ENCODE assay signal across 1 cellular context in the genomic region with DNA sequence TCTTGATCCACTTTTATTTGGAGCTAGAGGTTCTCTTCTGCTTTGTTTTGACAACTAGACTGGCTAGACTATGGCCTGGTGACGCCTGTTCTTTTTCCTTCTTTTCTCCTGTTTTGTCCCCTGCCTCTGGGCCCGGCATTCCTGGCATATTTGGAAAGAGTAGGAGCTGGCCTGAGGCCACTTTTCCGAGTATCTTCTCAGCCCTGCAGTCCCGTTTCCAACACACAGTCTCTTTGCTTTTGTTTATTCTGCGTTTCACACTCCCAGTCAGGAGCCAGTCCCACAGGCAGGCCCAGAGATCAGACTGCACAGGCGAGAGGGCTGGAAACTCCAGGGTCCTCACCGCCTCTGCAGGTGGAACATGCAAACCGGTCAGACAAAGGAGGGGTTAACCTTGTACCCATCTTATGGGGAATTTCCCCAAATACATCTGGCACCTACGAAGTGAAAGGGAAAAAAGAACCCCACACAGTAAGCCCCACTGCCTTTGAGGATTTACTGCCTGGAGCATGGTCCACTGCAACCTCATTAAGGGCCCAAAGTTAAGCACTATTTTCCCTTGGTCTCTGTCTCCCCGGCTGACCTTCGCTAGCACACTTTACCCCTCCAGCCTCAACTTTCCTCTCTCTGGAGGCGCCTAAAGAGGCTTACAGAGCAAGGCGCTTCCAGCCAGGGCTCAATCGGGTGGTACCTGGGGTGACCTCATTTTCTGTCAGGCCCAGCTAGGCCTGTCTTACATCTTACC.
TF ChIP-seq lines count a peak whose summit lies in the region.

No MANE protein-coding gene starts in this region.

TF ChIP-seq in GM12878, 131 proteins besides CTCF, POLR2A, EP300 and RAD21 (continued from another document and continues in another):
- TF ChIP-seq CREB1 (IDR thresholded peaks at IDR 0.05; ENCODE audit: low read depth) (no peak), TBL1XR1 (IDR thresholded peaks at IDR 0.05; ENCODE audit: low read depth, low read length) (no peak), TCF3 (IDR thresholded peaks at IDR 0.05; ENCODE audit: borderline replicate concordance, insufficient read depth, low read depth, low read length) (peak; percentile 68; the same call in 1 of the 2 replicates), LARP7 (IDR thresholded peaks at IDR 0.05) (peak; percentile 41; the same call in 1 of the 2 replicates), IKZF1 (conservative IDR thresholded peaks at IDR 0.05) (peak; percentile 85), CBX3 (IDR thresholded peaks at IDR 0.05; ENCODE audit: borderline replicate concordance, low read depth) (no peak), PAX8 (IDR thresholded peaks at IDR 0.05) (no peak), CEBPB (IDR thresholded peaks at IDR 0.05; ENCODE audit: borderline replicate concordance in 1 of 2, low read depth in 2 of 2, low read length in 2 of 2) (no peak), NR2C2 (IDR thresholded peaks at IDR 0.05; ENCODE audit: borderline replicate concordance, control insufficient read depth, insufficient read length, low read depth) (no peak), TCF7 (IDR thresholded peaks at IDR 0.05; ENCODE audit: borderline replicate concordance) (no peak), MTA2 (IDR thresholded peaks at IDR 0.05; ENCODE audit: low read depth) (peak; percentile 71), FOXM1 (IDR thresholded peaks at IDR 0.05; ENCODE audit: low read depth, low read length) (no peak), ZNF384 (IDR thresholded peaks at IDR 0.05; ENCODE audit: borderline replicate concordance, low read depth, low read length) (no peak), POU2F2 (IDR thresholded peaks at IDR 0.05; ENCODE audit: borderline replicate concordance, low read depth, low read length) (peak; percentile 59; the same call in 2 of the 3 replicates), ZBED1 (IDR thresholded peaks at IDR 0.05; ENCODE audit: borderline replicate concordance) (no peak), GABPA (IDR thresholded peaks at IDR 0.05; ENCODE audit: low read depth) (no peak), NFXL1 (IDR thresholded peaks at IDR 0.05; ENCODE audit: borderline replicate concordance) (no peak), SMAD1 (IDR thresholded peaks at IDR 0.05; ENCODE audit: low read depth, partially characterized antibody) (no peak), CHD1 (IDR thresholded peaks at IDR 0.05; ENCODE audit: low read depth, low read length) (no peak), ATF7 (IDR thresholded peaks at IDR 0.05; ENCODE audit: low read depth) (no peak; the same call in 1 of the 2 replicates), MYB (IDR thresholded peaks at IDR 0.05; ENCODE audit: borderline replicate concordance, low read depth, low read length) (no peak), TAF1 (IDR thresholded peaks at IDR 0.05; ENCODE audit: borderline replicate concordance, low read depth, low read length) (peak; percentile 58; the same call in 1 of the 2 replicates), IKZF2 (IDR thresholded peaks at IDR 0.05) (peak; percentile 80 to 85), SUPT20H (IDR thresholded peaks at IDR 0.05; ENCODE audit: borderline replicate concordance, control insufficient read depth, low read depth, low read length) (no peak)
- TF ChIP-seq, protein P1, sequence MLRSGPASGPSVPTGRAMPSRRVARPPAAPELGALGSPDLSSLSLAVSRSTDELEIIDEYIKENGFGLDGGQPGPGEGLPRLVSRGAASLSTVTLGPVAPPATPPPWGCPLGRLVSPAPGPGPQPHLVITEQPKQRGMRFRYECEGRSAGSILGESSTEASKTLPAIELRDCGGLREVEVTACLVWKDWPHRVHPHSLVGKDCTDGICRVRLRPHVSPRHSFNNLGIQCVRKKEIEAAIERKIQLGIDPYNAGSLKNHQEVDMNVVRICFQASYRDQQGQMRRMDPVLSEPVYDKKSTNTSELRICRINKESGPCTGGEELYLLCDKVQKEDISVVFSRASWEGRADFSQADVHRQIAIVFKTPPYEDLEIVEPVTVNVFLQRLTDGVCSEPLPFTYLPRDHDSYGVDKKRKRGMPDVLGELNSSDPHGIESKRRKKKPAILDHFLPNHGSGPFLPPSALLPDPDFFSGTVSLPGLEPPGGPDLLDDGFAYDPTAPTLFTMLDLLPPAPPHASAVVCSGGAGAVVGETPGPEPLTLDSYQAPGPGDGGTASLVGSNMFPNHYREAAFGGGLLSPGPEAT (IDR thresholded peaks at IDR 0.05; ENCODE audit: low read depth): peak; percentile 65
- TF ChIP-seq, protein P2, sequence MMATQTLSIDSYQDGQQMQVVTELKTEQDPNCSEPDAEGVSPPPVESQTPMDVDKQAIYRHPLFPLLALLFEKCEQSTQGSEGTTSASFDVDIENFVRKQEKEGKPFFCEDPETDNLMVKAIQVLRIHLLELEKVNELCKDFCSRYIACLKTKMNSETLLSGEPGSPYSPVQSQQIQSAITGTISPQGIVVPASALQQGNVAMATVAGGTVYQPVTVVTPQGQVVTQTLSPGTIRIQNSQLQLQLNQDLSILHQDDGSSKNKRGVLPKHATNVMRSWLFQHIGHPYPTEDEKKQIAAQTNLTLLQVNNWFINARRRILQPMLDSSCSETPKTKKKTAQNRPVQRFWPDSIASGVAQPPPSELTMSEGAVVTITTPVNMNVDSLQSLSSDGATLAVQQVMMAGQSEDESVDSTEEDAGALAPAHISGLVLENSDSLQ (IDR thresholded peaks at IDR 0.05): no peak
- TF ChIP-seq, protein P3, sequence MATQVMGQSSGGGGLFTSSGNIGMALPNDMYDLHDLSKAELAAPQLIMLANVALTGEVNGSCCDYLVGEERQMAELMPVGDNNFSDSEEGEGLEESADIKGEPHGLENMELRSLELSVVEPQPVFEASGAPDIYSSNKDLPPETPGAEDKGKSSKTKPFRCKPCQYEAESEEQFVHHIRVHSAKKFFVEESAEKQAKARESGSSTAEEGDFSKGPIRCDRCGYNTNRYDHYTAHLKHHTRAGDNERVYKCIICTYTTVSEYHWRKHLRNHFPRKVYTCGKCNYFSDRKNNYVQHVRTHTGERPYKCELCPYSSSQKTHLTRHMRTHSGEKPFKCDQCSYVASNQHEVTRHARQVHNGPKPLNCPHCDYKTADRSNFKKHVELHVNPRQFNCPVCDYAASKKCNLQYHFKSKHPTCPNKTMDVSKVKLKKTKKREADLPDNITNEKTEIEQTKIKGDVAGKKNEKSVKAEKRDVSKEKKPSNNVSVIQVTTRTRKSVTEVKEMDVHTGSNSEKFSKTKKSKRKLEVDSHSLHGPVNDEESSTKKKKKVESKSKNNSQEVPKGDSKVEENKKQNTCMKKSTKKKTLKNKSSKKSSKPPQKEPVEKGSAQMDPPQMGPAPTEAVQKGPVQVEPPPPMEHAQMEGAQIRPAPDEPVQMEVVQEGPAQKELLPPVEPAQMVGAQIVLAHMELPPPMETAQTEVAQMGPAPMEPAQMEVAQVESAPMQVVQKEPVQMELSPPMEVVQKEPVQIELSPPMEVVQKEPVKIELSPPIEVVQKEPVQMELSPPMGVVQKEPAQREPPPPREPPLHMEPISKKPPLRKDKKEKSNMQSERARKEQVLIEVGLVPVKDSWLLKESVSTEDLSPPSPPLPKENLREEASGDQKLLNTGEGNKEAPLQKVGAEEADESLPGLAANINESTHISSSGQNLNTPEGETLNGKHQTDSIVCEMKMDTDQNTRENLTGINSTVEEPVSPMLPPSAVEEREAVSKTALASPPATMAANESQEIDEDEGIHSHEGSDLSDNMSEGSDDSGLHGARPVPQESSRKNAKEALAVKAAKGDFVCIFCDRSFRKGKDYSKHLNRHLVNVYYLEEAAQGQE (IDR thresholded peaks at IDR 0.05; ENCODE audit: low read depth, low read length): no peak
- TF ChIP-seq, protein P4, sequence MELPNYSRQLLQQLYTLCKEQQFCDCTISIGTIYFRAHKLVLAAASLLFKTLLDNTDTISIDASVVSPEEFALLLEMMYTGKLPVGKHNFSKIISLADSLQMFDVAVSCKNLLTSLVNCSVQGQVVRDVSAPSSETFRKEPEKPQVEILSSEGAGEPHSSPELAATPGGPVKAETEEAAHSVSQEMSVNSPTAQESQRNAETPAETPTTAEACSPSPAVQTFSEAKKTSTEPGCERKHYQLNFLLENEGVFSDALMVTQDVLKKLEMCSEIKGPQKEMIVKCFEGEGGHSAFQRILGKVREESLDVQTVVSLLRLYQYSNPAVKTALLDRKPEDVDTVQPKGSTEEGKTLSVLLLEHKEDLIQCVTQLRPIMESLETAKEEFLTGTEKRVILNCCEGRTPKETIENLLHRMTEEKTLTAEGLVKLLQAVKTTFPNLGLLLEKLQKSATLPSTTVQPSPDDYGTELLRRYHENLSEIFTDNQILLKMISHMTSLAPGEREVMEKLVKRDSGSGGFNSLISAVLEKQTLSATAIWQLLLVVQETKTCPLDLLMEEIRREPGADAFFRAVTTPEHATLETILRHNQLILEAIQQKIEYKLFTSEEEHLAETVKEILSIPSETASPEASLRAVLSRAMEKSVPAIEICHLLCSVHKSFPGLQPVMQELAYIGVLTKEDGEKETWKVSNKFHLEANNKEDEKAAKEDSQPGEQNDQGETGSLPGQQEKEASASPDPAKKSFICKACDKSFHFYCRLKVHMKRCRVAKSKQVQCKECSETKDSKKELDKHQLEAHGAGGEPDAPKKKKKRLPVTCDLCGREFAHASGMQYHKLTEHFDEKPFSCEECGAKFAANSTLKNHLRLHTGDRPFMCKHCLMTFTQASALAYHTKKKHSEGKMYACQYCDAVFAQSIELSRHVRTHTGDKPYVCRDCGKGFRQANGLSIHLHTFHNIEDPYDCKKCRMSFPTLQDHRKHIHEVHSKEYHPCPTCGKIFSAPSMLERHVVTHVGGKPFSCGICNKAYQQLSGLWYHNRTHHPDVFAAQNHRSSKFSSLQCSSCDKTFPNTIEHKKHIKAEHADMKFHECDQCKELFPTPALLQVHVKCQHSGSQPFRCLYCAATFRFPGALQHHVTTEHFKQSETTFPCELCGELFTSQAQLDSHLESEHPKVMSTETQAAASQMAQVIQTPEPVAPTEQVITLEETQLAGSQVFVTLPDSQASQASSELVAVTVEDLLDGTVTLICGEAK (IDR thresholded peaks at IDR 0.05; ENCODE audit: borderline replicate concordance): no peak
- TF ChIP-seq, protein P5, sequence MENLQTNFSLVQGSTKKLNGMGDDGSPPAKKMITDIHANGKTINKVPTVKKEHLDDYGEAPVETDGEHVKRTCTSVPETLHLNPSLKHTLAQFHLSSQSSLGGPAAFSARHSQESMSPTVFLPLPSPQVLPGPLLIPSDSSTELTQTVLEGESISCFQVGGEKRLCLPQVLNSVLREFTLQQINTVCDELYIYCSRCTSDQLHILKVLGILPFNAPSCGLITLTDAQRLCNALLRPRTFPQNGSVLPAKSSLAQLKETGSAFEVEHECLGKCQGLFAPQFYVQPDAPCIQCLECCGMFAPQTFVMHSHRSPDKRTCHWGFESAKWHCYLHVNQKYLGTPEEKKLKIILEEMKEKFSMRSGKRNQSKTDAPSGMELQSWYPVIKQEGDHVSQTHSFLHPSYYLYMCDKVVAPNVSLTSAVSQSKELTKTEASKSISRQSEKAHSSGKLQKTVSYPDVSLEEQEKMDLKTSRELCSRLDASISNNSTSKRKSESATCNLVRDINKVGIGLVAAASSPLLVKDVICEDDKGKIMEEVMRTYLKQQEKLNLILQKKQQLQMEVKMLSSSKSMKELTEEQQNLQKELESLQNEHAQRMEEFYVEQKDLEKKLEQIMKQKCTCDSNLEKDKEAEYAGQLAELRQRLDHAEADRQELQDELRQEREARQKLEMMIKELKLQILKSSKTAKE (IDR thresholded peaks at IDR 0.05; ENCODE audit: low read depth, poor library complexity, severe bottlenecking): peak; percentile 35
- TF ChIP-seq, protein P6, sequence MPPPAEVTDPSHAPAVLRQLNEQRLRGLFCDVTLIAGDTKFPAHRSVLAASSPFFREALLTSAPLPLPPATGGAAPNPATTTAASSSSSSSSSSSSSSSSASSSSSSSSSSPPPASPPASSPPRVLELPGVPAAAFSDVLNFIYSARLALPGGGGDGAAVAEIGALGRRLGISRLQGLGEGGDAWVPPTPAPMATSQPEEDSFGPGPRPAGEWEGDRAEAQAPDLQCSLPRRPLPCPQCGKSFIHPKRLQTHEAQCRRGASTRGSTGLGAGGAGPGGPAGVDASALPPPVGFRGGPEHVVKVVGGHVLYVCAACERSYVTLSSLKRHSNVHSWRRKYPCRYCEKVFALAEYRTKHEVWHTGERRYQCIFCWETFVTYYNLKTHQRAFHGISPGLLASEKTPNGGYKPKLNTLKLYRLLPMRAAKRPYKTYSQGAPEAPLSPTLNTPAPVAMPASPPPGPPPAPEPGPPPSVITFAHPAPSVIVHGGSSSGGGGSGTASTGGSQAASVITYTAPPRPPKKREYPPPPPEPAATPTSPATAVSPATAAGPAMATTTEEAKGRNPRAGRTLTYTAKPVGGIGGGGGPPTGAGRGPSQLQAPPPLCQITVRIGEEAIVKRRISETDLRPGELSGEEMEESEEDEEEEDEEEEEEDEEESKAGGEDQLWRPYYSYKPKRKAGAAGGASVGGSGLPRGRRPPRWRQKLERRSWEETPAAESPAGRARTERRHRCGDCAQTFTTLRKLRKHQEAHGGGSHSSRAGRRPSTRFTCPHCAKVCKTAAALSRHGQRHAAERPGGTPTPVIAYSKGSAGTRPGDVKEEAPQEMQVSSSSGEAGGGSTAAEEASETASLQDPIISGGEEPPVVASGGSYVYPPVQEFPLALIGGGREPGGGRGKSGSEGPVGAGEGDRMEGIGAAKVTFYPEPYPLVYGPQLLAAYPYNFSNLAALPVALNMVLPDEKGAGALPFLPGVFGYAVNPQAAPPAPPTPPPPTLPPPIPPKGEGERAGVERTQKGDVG (CRISPR knock-in tag; IDR thresholded peaks at IDR 0.05): no peak
- TF ChIP-seq, protein P7, sequence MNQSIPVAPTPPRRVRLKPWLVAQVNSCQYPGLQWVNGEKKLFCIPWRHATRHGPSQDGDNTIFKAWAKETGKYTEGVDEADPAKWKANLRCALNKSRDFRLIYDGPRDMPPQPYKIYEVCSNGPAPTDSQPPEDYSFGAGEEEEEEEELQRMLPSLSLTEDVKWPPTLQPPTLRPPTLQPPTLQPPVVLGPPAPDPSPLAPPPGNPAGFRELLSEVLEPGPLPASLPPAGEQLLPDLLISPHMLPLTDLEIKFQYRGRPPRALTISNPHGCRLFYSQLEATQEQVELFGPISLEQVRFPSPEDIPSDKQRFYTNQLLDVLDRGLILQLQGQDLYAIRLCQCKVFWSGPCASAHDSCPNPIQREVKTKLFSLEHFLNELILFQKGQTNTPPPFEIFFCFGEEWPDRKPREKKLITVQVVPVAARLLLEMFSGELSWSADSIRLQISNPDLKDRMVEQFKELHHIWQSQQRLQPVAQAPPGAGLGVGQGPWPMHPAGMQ (IDR thresholded peaks at IDR 0.05; ENCODE audit: borderline replicate concordance): no peak
- TF ChIP-seq, protein P8, sequence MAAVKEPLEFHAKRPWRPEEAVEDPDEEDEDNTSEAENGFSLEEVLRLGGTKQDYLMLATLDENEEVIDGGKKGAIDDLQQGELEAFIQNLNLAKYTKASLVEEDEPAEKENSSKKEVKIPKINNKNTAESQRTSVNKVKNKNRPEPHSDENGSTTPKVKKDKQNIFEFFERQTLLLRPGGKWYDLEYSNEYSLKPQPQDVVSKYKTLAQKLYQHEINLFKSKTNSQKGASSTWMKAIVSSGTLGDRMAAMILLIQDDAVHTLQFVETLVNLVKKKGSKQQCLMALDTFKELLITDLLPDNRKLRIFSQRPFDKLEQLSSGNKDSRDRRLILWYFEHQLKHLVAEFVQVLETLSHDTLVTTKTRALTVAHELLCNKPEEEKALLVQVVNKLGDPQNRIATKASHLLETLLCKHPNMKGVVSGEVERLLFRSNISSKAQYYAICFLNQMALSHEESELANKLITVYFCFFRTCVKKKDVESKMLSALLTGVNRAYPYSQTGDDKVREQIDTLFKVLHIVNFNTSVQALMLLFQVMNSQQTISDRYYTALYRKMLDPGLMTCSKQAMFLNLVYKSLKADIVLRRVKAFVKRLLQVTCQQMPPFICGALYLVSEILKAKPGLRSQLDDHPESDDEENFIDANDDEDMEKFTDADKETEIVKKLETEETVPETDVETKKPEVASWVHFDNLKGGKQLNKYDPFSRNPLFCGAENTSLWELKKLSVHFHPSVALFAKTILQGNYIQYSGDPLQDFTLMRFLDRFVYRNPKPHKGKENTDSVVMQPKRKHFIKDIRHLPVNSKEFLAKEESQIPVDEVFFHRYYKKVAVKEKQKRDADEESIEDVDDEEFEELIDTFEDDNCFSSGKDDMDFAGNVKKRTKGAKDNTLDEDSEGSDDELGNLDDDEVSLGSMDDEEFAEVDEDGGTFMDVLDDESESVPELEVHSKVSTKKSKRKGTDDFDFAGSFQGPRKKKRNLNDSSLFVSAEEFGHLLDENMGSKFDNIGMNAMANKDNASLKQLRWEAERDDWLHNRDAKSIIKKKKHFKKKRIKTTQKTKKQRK (IDR thresholded peaks at IDR 0.05; ENCODE audit: low read depth, low read length): no peak
